In genomic region chr12:50074936-50075807, GRCh38 we compare ENCODE assay signal across 1 cellular context.
TF ChIP-seq lines count a peak whose summit lies in the region.

No MANE protein-coding gene starts in this region.

TF ChIP-seq in HepG2, 621 proteins besides CTCF, POLR2A, EP300 and RAD21 (continued from another document and continues in another):
- TF ChIP-seq CSRNP1 (CRISPR knock-in tag; IDR thresholded peaks at IDR 0.05) (no peak), PAF1 (CRISPR knock-in tag; IDR thresholded peaks at IDR 0.05) (no peak), REST (IDR thresholded peaks at IDR 0.05; ENCODE audit: borderline replicate concordance in 1 of 2, low read depth in 1 of 2, low read length in 2 of 2) (no peak), KDM4B (CRISPR knock-in tag; IDR thresholded peaks at IDR 0.05) (no peak; the same call in 1 of the 2 replicates), ZNF644 (CRISPR knock-in tag; IDR thresholded peaks at IDR 0.05; ENCODE audit: low read depth) (no peak; the same call in 1 of the 2 replicates), ZNF639 (CRISPR knock-in tag; conservative IDR thresholded peaks at IDR 0.05) (no peak), HOXA5 (CRISPR knock-in tag; IDR thresholded peaks at IDR 0.05) (peak; percentile 56; the same call in 1 of the 2 replicates), RARG (CRISPR knock-in tag; IDR thresholded peaks at IDR 0.05; ENCODE audit: low read depth) (no peak), CBFB (CRISPR knock-in tag; IDR thresholded peaks at IDR 0.05) (no peak), HIVEP1 (CRISPR knock-in tag; IDR thresholded peaks at IDR 0.05) (0 out of 2 replicates have a peak, but pooled peaks have one; percentile 33), RNF219 (CRISPR knock-in tag; IDR thresholded peaks at IDR 0.05) (no peak), CBX5 (CRISPR knock-in tag; IDR thresholded peaks at IDR 0.05; ENCODE audit: borderline replicate concordance) (peak; percentile 53; the same call in 1 of the 2 replicates), ZNF260 (CRISPR knock-in tag; IDR thresholded peaks at IDR 0.05; ENCODE audit: borderline replicate concordance, low read depth) (no peak), ZFAT (CRISPR knock-in tag; conservative IDR thresholded peaks at IDR 0.05) (no peak), ZNF780A (CRISPR knock-in tag; IDR thresholded peaks at IDR 0.05) (no peak), JDP2 (CRISPR knock-in tag; IDR thresholded peaks at IDR 0.05; ENCODE audit: borderline replicate concordance) (no peak), ZNF737 (CRISPR knock-in tag; IDR thresholded peaks at IDR 0.05; ENCODE audit: borderline replicate concordance) (no peak), DDIT3 (CRISPR knock-in tag; IDR thresholded peaks at IDR 0.05) (no peak), DMTF1 (CRISPR knock-in tag; IDR thresholded peaks at IDR 0.05) (no peak), ZNF501 (CRISPR knock-in tag; IDR thresholded peaks at IDR 0.05) (peak; percentile 61; the same call in 1 of the 2 replicates), ZNF124 (CRISPR knock-in tag; IDR thresholded peaks at IDR 0.05) (peak; percentile 90), PRDM10 (CRISPR knock-in tag; IDR thresholded peaks at IDR 0.05; ENCODE audit: low read depth) (no peak; the same call in 1 of the 2 replicates), ZNF264 (CRISPR knock-in tag; IDR thresholded peaks at IDR 0.05) (0 out of 2 replicates have a peak, but pooled peaks have one; percentile 43), SCMH1 (CRISPR knock-in tag; IDR thresholded peaks at IDR 0.05; ENCODE audit: borderline replicate concordance) (no peak), CEBPG (CRISPR knock-in tag; IDR thresholded peaks at IDR 0.05) (no peak; the same call in 1 of the 2 replicates), ZNF350 (CRISPR knock-in tag; IDR thresholded peaks at IDR 0.05; ENCODE audit: borderline replicate concordance, low read depth) (peak; percentile 63), ADNP (CRISPR knock-in tag; IDR thresholded peaks at IDR 0.05) (no peak), POGK (CRISPR knock-in tag; conservative IDR thresholded peaks at IDR 0.05) (no peak), TOPORS (CRISPR knock-in tag; IDR thresholded peaks at IDR 0.05) (no peak), MXD3 (CRISPR knock-in tag; IDR thresholded peaks at IDR 0.05) (no peak), HINFP (CRISPR knock-in tag; IDR thresholded peaks at IDR 0.05; ENCODE audit: low read depth) (no peak), ZNF546 (CRISPR knock-in tag; conservative IDR thresholded peaks at IDR 0.05) (no peak)
